Comparison of ENCODE assay signal across 8 cellular contexts in genomic region chr19:18636183-18636968, GRCh38. TPM values are rescaled to one million over a fixed set of nuclear protein-coding genes. Genes with fewer than 3 reads are reported as not detected.
DNase-seq lines count a peak whose midpoint lies in the region; TF ChIP-seq lines count a peak whose summit lies in the region.

No MANE protein-coding gene starts in this region.

- peak overlapping the region; percentile 89 for H3K18ac ChIP-seq in H9 (ENCODE audit: insufficient read length, low read depth, low read length)

- H4K5ac ChIP-seq in H9 (ENCODE audit: insufficient read length, low read depth, low read length), result no peak overlapping the region

- H3K9me2 ChIP-seq in neural cell (ENCODE audit: insufficient read depth, low read length), result no peaks in the 10 kb centered on the region

- H2AK5ac ChIP-seq in H9 (ENCODE audit: insufficient read length, low read length), result no peak overlapping the region

- H3K4me1 Mint-ChIP-seq in H9, result peaks cover 9 to 18% of the 10 kb centered on the region in 2 experiments
- peaks cover 21% of the 10 kb centered on the region for H3K4me1 Mint-ChIP-seq in stimulated activated naive CD8-positive, alpha-beta T cell treated with anti-CD3 and anti-CD28 coated beads, Interleukin-15, Interleukin-2, amounts not matched to agents 100 ng/mL and 50 ng/mL, for 24 hours (ENCODE audit: low read depth)

- H3K79me1 ChIP-seq in H9 (ENCODE audit: insufficient read depth, low read depth, low read length, poor library complexity, severe bottlenecking), result peaks cover 3% of the 10 kb centered on the region

- H3T11ph ChIP-seq in H9 (ENCODE audit: low read length), result no peak overlapping the region

- no peak overlapping the region for H4K8ac ChIP-seq in H9 (replicated peaks; ENCODE audit: insufficient read length, low read depth, low read length)

- no peak overlapping the region for H2BK5ac ChIP-seq in H9 (ENCODE audit: insufficient read length, low read length)

- H3K23me2 ChIP-seq in H9 (ENCODE audit: insufficient read length, low read depth, low read length, poor library complexity, severe bottlenecking), result peaks cover 9% of the 10 kb centered on the region

- TF ChIP-seq EP300 in neural cell (conservative IDR thresholded peaks at IDR 0.05; ENCODE audit: poor library complexity, severe bottlenecking), result no peak

- TF ChIP-seq CTCF in H9 (conservative IDR thresholded peaks at IDR 0.05) (no peak), foreskin fibroblast (IDR thresholded peaks at IDR 0.05; ENCODE audit: low read depth, low read length) (no peak), neural cell (IDR thresholded peaks at IDR 0.05; ENCODE audit: poor library complexity, severe bottlenecking) (no peak)

- H2BK120ac ChIP-seq in H9 (ENCODE audit: low read depth, low read length, poor library complexity, severe bottlenecking), result no peak overlapping the region

- H3K4me3 ChIP-seq in foreskin fibroblast (ENCODE audit: low read depth in 1 of 2, low read length in 2 of 2) (peak overlapping the region; percentile 50 to 86), neural cell (ENCODE audit: low read length) (peak overlapping the region; percentile 90)

- H3K23ac ChIP-seq in H9 (ENCODE audit: insufficient read length, low read depth, low read length), result no peak overlapping the region

- H3K4me2 ChIP-seq in H9 (ENCODE audit: insufficient read depth, insufficient read length, low read length), result peak overlapping the region; percentile 45
- peak overlapping the region; percentile 70 for H3K4me2 ChIP-seq in neural cell (ENCODE audit: low read length)

- no peaks in the 10 kb centered on the region for H3K9me3 Mint-ChIP-seq in H9
- no peaks in the 10 kb centered on the region for H3K9me3 Mint-ChIP-seq in stimulated activated naive CD8-positive, alpha-beta T cell treated with anti-CD3 and anti-CD28 coated beads, Interleukin-15, Interleukin-2, amounts not matched to agents 100 ng/mL and 50 ng/mL, for 24 hours

- H2BK20ac ChIP-seq in H9 (ENCODE audit: low read depth, low read length, poor library complexity, severe bottlenecking), result no peak overlapping the region

- H3F3A ChIP-seq in neural cell (ENCODE audit: insufficient read depth, low read length, poor library complexity, severe bottlenecking), result no peaks in the 10 kb centered on the region

- no peak overlapping the region for H2AFZ ChIP-seq in H9 (ENCODE audit: low read length)
- H2AFZ ChIP-seq in neural cell (ENCODE audit: low read depth, low read length), result peak overlapping the region; percentile 99

- H3K27ac Mint-ChIP-seq in H9, result peak overlapping the region; percentile 88 to 99 (median 96); a peak in 6 of 7 replicates
- peak overlapping the region; percentile 87 for H3K27ac Mint-ChIP-seq in stimulated activated naive CD8-positive, alpha-beta T cell treated with anti-CD3 and anti-CD28 coated beads, Interleukin-15, Interleukin-2, amounts not matched to agents 100 ng/mL and 50 ng/mL, for 24 hours

- H3K9ac ChIP-seq in H9 (ENCODE audit: extremely low read depth, insufficient read length, low read length), result no peak overlapping the region
- H3K9ac ChIP-seq in neural cell (ENCODE audit: low read length), result peak overlapping the region; percentile 83

- H3K4me3 Mint-ChIP-seq in H9, result peak overlapping the region; percentile 78 to 86
- H3K4me3 Mint-ChIP-seq in stimulated activated naive CD8-positive, alpha-beta T cell treated with anti-CD3 and anti-CD28 coated beads, Interleukin-15, Interleukin-2, amounts not matched to agents 100 ng/mL and 50 ng/mL, for 24 hours, result peak overlapping the region; percentile 82

- H2BK15ac ChIP-seq in H9 (ENCODE audit: low read depth, low read length), result no peak overlapping the region

- DNase-seq in EH (ENCODE audit: low read depth), result peak; percentile 95
- DNase-seq in H9, result peak; percentile 98
- DNase-seq in M059J (ENCODE audit: low read depth), result peak; percentile 93
- DNase-seq in SHP77 treated with DMSO at 0.1 percent for 48 hours (lab: John Stamatoyannopoulos, UW), result peak; percentile 68
- DNase-seq in activated gamma-delta T cell (lab: John Stamatoyannopoulos, UW), result peak; percentile 95
- DNase-seq in foreskin fibroblast, result peak; percentile 89 to 96

- no peaks in the 10 kb centered on the region for H3K27me3 ChIP-seq in H9 (ENCODE audit: insufficient read depth, low read length)
- no peaks in the 10 kb centered on the region for H3K27me3 ChIP-seq in neural cell (ENCODE audit: insufficient read depth, low read depth, low read length)

- no peak overlapping the region for H4K91ac ChIP-seq in H9 (ENCODE audit: insufficient read length, low read depth, low read length)

- H3K14ac ChIP-seq in H9 (ENCODE audit: insufficient read depth, low read length), result peak overlapping the region; percentile 33; the same call in 1 of the 2 replicates

- no peaks in the 10 kb centered on the region for H3K36me3 ChIP-seq in neural cell (ENCODE audit: insufficient read depth, low read length)

- no peak for TF ChIP-seq RAD21 in neural cell (conservative IDR thresholded peaks at IDR 0.05)

- H3K9me3 ChIP-seq in H9 (ENCODE audit: control insufficient read depth, low read depth, low read length) (no peaks in the 10 kb centered on the region), neural cell (ENCODE audit: low read length) (no peaks in the 10 kb centered on the region)

- no peak overlapping the region for H2BK12ac ChIP-seq in H9 (ENCODE audit: insufficient read length, low read depth, low read length)

- peaks cover 0 to 3% (median 0%) of the 10 kb centered on the region in 3 experiments; a peak in 1 of 7 replicates for H3K36me3 Mint-ChIP-seq in H9 (ENCODE audit: insufficient read depth in 1 of 3, low read depth in 3 of 3)
- no peaks in the 10 kb centered on the region for H3K36me3 Mint-ChIP-seq in stimulated activated naive CD8-positive, alpha-beta T cell treated with anti-CD3 and anti-CD28 coated beads, Interleukin-15, Interleukin-2, amounts not matched to agents 100 ng/mL and 50 ng/mL, for 24 hours (ENCODE audit: low read depth)

- no CpG with 5 or more reads among the region's 44 CpGs for WGBS in H9 (ENCODE audit: extremely low coverage, insufficient read length, low lambda C conversion rate)

- no peak overlapping the region for H3K56ac ChIP-seq in H9 (ENCODE audit: insufficient read length, low read depth, low read length)

- H3K4me1 ChIP-seq in H9 (ENCODE audit: insufficient read depth, low read length), result peaks cover 3% of the 10 kb centered on the region; the same call in 1 of the 2 replicates

- H3K79me2 ChIP-seq in H9 (ENCODE audit: insufficient read depth, low read length), result no peaks in the 10 kb centered on the region; the same call in 1 of the 2 replicates
- no peaks in the 10 kb centered on the region for H3K79me2 ChIP-seq in neural cell (replicated peaks; ENCODE audit: insufficient read depth, low read length)

- H3K27me3 Mint-ChIP-seq in H9 (ENCODE audit: low read depth), result peaks cover 31% of the 10 kb centered on the region
- peaks cover 5% of the 10 kb centered on the region for H3K27me3 Mint-ChIP-seq in stimulated activated naive CD8-positive, alpha-beta T cell treated with anti-CD3 and anti-CD28 coated beads, Interleukin-15, Interleukin-2, amounts not matched to agents 100 ng/mL and 50 ng/mL, for 24 hours

- H3K4ac ChIP-seq in H9 (ENCODE audit: low read depth, low read length), result no peak overlapping the region

- H4K20me1 ChIP-seq in H9 (ENCODE audit: control insufficient read depth, insufficient read depth, insufficient read length) (no peaks in the 10 kb centered on the region), neural cell (ENCODE audit: insufficient read depth) (no peaks in the 10 kb centered on the region)

- H3K27ac ChIP-seq in H9 (ENCODE audit: insufficient read length, low read depth, low read length), result no peak overlapping the region
- peak overlapping the region; percentile 80 for H3K27ac ChIP-seq in neural cell (ENCODE audit: low read length)

TF ChIP-seq in neural cell, 6 proteins besides CTCF, POLR2A, EP300 and RAD21 (continues in another document):
- TF ChIP-seq SMC3 (conservative IDR thresholded peaks at IDR 0.05; ENCODE audit: poor library complexity), result no peak
- no peak for TF ChIP-seq TAF1 (IDR thresholded peaks at IDR 0.05; ENCODE audit: low read depth)
- TF ChIP-seq POLR2AphosphoS5 (IDR thresholded peaks at IDR 0.05), result no peak
- no peak for TF ChIP-seq MXI1 (conservative IDR thresholded peaks at IDR 0.05; ENCODE audit: poor library complexity, severe bottlenecking)

RNA-seq across cellular contexts. Expression of gene KLHL26, which starts 0.5 kb away (rescaled TPM):
- total RNA-seq in H9 (2021), result 9.8 and 10.7 TPM in 2 replicates
- total RNA-seq in M059J (2014; rRNA removed; shearing (Covaris generic)), result 2.2 and 3.6 TPM in 2 replicates
- 4.7 and 8.0 TPM in 2 replicates for polyA plus RNA-seq in neural cell
- 14.6 TPM in 2 replicates for polyA minus RNA-seq in neural cell

RNA-seq across cellular contexts. Expression of gene TMEM59L, which starts 23.7 kb away (rescaled TPM):
- total RNA-seq in H9 (2021), result 11.2 and 12.0 TPM in 2 replicates
- total RNA-seq in M059J (2014; rRNA removed; shearing (Covaris generic)), result 0.05 TPM in 1 of 2 replicates, not detected in the other
- polyA plus RNA-seq in neural cell, result 138 and 173 TPM in 2 replicates
- 39.4 and 42.1 TPM in 2 replicates for polyA minus RNA-seq in neural cell

RNA-seq across cellular contexts. Expression of gene CRLF1, which starts 29.8 kb away (rescaled TPM):
- total RNA-seq in H9 (2021), result 13.9 and 16.2 TPM in 2 replicates
- 0.49 and 0.57 TPM in 2 replicates for total RNA-seq in M059J (2014; rRNA removed; shearing (Covaris generic))
- polyA plus RNA-seq in neural cell, result 3.3 and 14.2 TPM in 2 replicates
- polyA minus RNA-seq in neural cell, result not detected in 2 replicates

RNA-seq across cellular contexts. Expression of gene CRTC1, which starts 47.1 kb away (rescaled TPM):
- 19.0 and 19.1 TPM in 2 replicates for total RNA-seq in H9 (2021)
- total RNA-seq in M059J (2014; rRNA removed; shearing (Covaris generic)), result 0.64 and 2.8 TPM in 2 replicates
- 10.4 and 14.4 TPM in 2 replicates for polyA plus RNA-seq in neural cell
- polyA minus RNA-seq in neural cell, result 14.0 and 14.4 TPM in 2 replicates

RNA-seq across cellular contexts. Expression of gene REX1BD, which starts 47.8 kb away (rescaled TPM):
- 72.3 and 79.0 TPM in 2 replicates for total RNA-seq in H9 (2021)
- 62.5 and 89.3 TPM in 2 replicates for total RNA-seq in M059J (2014; rRNA removed; shearing (Covaris generic))
- polyA plus RNA-seq in neural cell, result 214 and 277 TPM in 2 replicates
- 21.4 and 24.6 TPM in 2 replicates for polyA minus RNA-seq in neural cell

Comparison
In these comparisons a context has a peak if more than half of its experiments do, and no peak if none do; other contexts are left out.
1. RNA of gene TMEM59L, which starts 23.7 kb away (total RNA-seq): 11.2 to 12.0 TPM in H9; 0.05 TPM in M059J; every median in the first group is over 10 times any median in the second.
2. Peak in every context shown above with its lines, with median percentiles within 50 percentile points of each other: DNase-seq.